In genomic region chr10:28533571-28534304, GRCh38 we compare ENCODE assay signal across 8 cellular contexts. TPM values are rescaled to one million over a fixed set of nuclear protein-coding genes. Genes with fewer than 3 reads are reported as not detected.
DNase-seq lines count a peak whose midpoint lies in the region; ATAC-seq and TF ChIP-seq lines count a peak whose summit lies in the region.

No MANE protein-coding gene starts in this region.

- TF ChIP-seq RAD21 in Ishikawa (IDR thresholded peaks at IDR 0.05; ENCODE audit: low read depth), result no peak

- peaks cover 43% of the 10 kb centered on the region for H3K36me3 ChIP-seq in BE2C

- H3K4me3 ChIP-seq in BE2C (ENCODE audit: low read depth, low read length), result peak overlapping the region; percentile 96

- DNase-seq in BE2C (peak; percentile 72), caudate nucleus (lab: John Stamatoyannopoulos, UW) (peak in 56 of 61 donors; percentile 15 to 76 (median 52)), islet precursor cell (peak; percentile 71)
- DNase-seq in activated CD4-positive, CD25-positive, alpha-beta regulatory T cell treated with anti-CD3 and anti-CD28 coated beads, Interleukin-2, amount 50 U/mL, for 16 hours (ENCODE audit: low read depth, low spot score), result peak; percentile 51
- peak; percentile 66 for DNase-seq in stimulated activated CD4-positive, alpha-beta T cell treated with anti-CD3 and anti-CD28 coated beads, Interleukin-12 subunit alpha, Interleukin-12 subunit beta, amount 100 ng/mL, for 4 hours

- TF ChIP-seq CTCF in BE2C (IDR thresholded peaks at IDR 0.05; ENCODE audit: low read depth, low read length), result no peak

- TF ChIP-seq EP300 in Ishikawa (IDR thresholded peaks at IDR 0.05; ENCODE audit: borderline replicate concordance), result no peak

- H3K27me3 ChIP-seq in BE2C, result no peaks in the 10 kb centered on the region

- H3K9me3 ChIP-seq in BE2C, result no peaks in the 10 kb centered on the region

- H3K27ac ChIP-seq in caudate nucleus (ENCODE audit: low read depth, low read length), result peak overlapping the region; percentile 100

- ATAC-seq in GM19467 (IDR thresholded peaks at IDR 0.05; ENCODE audit: unreplicated experiment) (peak; percentile 7), GM21367 (IDR thresholded peaks at IDR 0.05; ENCODE audit: unreplicated experiment) (no peak)

- no peaks in the 10 kb centered on the region for H3K4me1 ChIP-seq in BE2C

TF ChIP-seq in Ishikawa, 13 proteins besides CTCF, POLR2A, EP300 and RAD21:
- TF ChIP-seq TAF1 (IDR thresholded peaks at IDR 0.05; ENCODE audit: low read depth) (no peak; the same call in 1 of the 2 replicates), NFIC (IDR thresholded peaks at IDR 0.05) (no peak), YY1 (IDR thresholded peaks at IDR 0.05; ENCODE audit: low read depth) (peak; percentile 71)

RNA-seq across cellular contexts. Expression of gene WAC, which starts 0.8 kb away (rescaled TPM):
- polyA plus RNA-seq in BE2C (2012; ENCODE audit: insufficient read depth, insufficient read length, low read depth), result 80.8 TPM
